ENCODE assay signal across 16 cellular contexts in the genomic region with DNA sequence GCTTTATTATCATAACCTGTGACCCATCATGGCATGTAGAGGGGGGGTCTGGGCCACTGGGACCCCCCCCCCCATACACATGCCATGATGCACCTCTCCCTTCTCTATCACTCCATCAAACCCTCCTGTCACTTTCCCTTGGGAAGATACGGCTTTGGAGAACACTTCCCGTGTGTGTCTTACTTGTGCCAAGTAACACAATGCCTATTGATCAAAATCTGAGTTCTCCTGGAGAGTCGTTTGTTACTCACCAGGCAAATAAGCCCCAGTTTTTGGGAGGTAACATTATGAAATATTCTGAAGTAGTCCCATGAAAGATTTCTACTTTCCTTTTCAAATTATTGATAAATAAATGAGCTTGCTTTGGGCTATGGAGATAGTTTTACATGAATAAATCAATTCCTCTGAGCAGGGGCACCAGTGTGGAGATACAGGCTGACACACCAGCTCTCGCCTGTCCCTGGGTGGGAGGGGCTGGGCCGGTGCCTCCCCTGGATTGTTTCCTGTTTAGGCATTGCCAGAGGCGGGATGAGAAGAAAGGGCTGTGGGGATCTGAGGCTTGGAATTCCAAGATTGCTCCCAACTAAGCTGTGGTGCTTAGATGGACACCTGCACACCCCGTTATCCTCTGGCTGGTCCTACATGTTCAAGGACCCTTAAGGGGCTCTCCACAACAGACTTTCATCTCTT.
DNase-seq lines count a peak whose midpoint lies in the region; ATAC-seq, FAIRE-seq and TF ChIP-seq lines count a peak whose summit lies in the region.
"Had no signal": no experiment of that assay in that cellular context is flagged by ENCODE, and none has a peak within 500 bp of the region (broad histone marks: within the 10 kb centered on the region; RNA-seq: fewer than 3 reads in every experiment).

No MANE protein-coding gene starts in this region.

- no peak overlapping the region; the same call in 1 of the 2 replicates for H3K4me2 ChIP-seq in PC-3 (ENCODE audit: low read length)

- H3K9me3 ChIP-seq in PC-3 (ENCODE audit: low read length) (no peaks in the 10 kb centered on the region), right atrium auricular region (no peaks in the 10 kb centered on the region)

- no peaks in the 10 kb centered on the region for H3K9me2 ChIP-seq in PC-3 (replicated peaks; ENCODE audit: low read length)

- ATAC-seq in PC-3 = peak; percentile 43
- ATAC-seq in foreskin keratinocyte = peak; percentile 56
- no peak for ATAC-seq in GM21723 (IDR thresholded peaks at IDR 0.05; ENCODE audit: unreplicated experiment)
- ATAC-seq: Panc1, Right ventricle myocardium inferior had no signal

- intact Hi-C loops in PC-3 (cut with micrococcal nuclease) = no loop called here

- no peak for TF ChIP-seq CTCF in PC-3 (conservative IDR thresholded peaks at IDR 0.05; ENCODE audit: low read depth, low read length)
- no peak for TF ChIP-seq CTCF in foreskin keratinocyte (conservative IDR thresholded peaks at IDR 0.05)
- TF ChIP-seq CTCF in nephron (IDR thresholded peaks at IDR 0.05; ENCODE audit: unreplicated experiment in 3 of 3) = no peak
- no peak for TF ChIP-seq CTCF in right atrium auricular region (IDR thresholded peaks at IDR 0.05)

- H3K36me3 ChIP-seq in PC-3 (ENCODE audit: low read depth, low read length) (no peaks in the 10 kb centered on the region), right atrium auricular region (no peaks in the 10 kb centered on the region)

- no peaks in the 10 kb centered on the region for H4K20me1 ChIP-seq in PC-3 (ENCODE audit: low read length)

- H3K4me1 ChIP-seq in PC-3 (ENCODE audit: insufficient read depth, low read length) (no peaks in the 10 kb centered on the region), foreskin keratinocyte (no peaks in the 10 kb centered on the region), right atrium auricular region (no peaks in the 10 kb centered on the region)

- no peaks in the 10 kb centered on the region for H3K9me3 Mint-ChIP-seq in nephron

- no peaks in the 10 kb centered on the region for H3K36me3 Mint-ChIP-seq in nephron (ENCODE audit: low read depth)

- no peaks in the 10 kb centered on the region for H3K79me2 ChIP-seq in PC-3 (ENCODE audit: low read length)

- no peak overlapping the region for H3K4me3 Mint-ChIP-seq in nephron

- no TSS peak for BruUV-seq in PC-3 (replicated peaks; lab: Mats Ljungman, UMichigan)

- no peak overlapping the region for H3K27ac ChIP-seq in PC-3 (ENCODE audit: low read length)
- no peak overlapping the region for H3K27ac ChIP-seq in foreskin keratinocyte
- H3K27ac ChIP-seq in right atrium auricular region = no peak overlapping the region

- H3K27me3 Mint-ChIP-seq in nephron (ENCODE audit: low read depth) = no peaks in the 10 kb centered on the region

- CTCF ChIA-PET in PC-3 (lab: Charles Lee) = interaction anchor here (0.6 kb wide), 2 partner anchors 20 to 97 kb away, joined by 6 read pairs; no protein-coding TSS in a partner anchor

- no peak for TF ChIP-seq POLR2A in H54 (IDR thresholded peaks at IDR 0.05; ENCODE audit: low read depth, low read length)

- H3K4me3 ChIP-seq in PC-3 (ENCODE audit: low read length) = no peak overlapping the region
- H3K4me3 ChIP-seq in right atrium auricular region = no peak overlapping the region

- H3K4me1 Mint-ChIP-seq in nephron = no peaks in the 10 kb centered on the region

- no peak overlapping the region for H3K9ac ChIP-seq in PC-3 (ENCODE audit: low read length)

- H3K27me3 ChIP-seq in PC-3 (ENCODE audit: low read length) = no peaks in the 10 kb centered on the region
- no peaks in the 10 kb centered on the region for H3K27me3 ChIP-seq in foreskin keratinocyte
- H3K27me3 ChIP-seq in right atrium auricular region = no peaks in the 10 kb centered on the region

- H3K27ac Mint-ChIP-seq in nephron = peak overlapping the region in 2 of 3 experiments; percentile 58 to 60

- H2AFZ ChIP-seq in PC-3 (ENCODE audit: low read length) = no peak overlapping the region

- POLR2A ChIA-PET in PC-3 (lab: Charles Lee; ENCODE audit: unreplicated experiment) = no interaction called here

- no peaks in the 10 kb centered on the region for H3F3A ChIP-seq in PC-3 (ENCODE audit: low read length, unreplicated experiment)

- DNase-seq in H54 (ENCODE audit: insufficient read length, low spot score) (peak; percentile 29), PC-3 (peak; percentile 32), foreskin keratinocyte (peak in 1 of 2 donors; percentile 11), right atrium auricular region (ENCODE audit: low spot score) (no peak), globus pallidus (ENCODE audit: low spot score) (no peak)
- no peak for DNase-seq in stimulated activated CD4-positive, alpha-beta T cell treated with anti-CD3 and anti-CD28 coated beads, Interleukin-12 subunit alpha, Interleukin-12 subunit beta, amount 100 ng/mL, for 4 hours
- DNase-seq: COR-L47, NCI-H1105 treated with DMSO at 0.1 percent for 48 hours, NCI-H2029, NCI-H510A, NCI-H82, T-helper 1 cell had no signal

- no peak for FAIRE-seq in H54 (lab: Jason Lieb, UNC)

Comparison
In these comparisons a context has a peak if more than half of its experiments do, and no peak if none do; other contexts are left out.
1. DNase-seq: peak in H54 (single experiment) and PC-3 (single experiment); none in right atrium auricular region (single experiment), stimulated activated CD4-positive, alpha-beta T cell treated with anti-CD3 and anti-CD28 coated beads, Interleukin-12 subunit alpha, Interleukin-12 subunit beta, amount 100 ng/mL, for 4 hours (single experiment) and globus pallidus (single experiment).